8 cellular contexts compared by ENCODE assay signal in genomic region chr18:80034068-80034851, GRCh38. TPM values are rescaled to one million over a fixed set of nuclear protein-coding genes. Genes with fewer than 3 reads are reported as not detected.
DNase-seq lines count a peak whose midpoint lies in the region; ATAC-seq and TF ChIP-seq lines count a peak whose summit lies in the region.

A gene with protein sequence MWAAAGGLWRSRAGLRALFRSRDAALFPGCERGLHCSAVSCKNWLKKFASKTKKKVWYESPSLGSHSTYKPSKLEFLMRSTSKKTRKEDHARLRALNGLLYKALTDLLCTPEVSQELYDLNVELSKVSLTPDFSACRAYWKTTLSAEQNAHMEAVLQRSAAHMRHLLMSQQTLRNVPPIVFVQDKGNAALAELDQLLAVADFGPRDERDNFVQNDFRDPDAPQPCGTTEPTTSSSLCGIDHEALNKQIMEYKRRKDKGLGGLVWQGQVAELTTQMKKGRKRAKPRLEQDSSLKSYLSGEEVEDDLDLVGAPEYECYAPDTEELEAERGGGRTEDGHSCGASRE (plus strand): TSS chr18:80034434. CDS start chr18:80034496, 62 bp downstream.

- H3K9me3 ChIP-seq in AG04450 (ENCODE audit: control insufficient read depth, insufficient read depth, low read length) (no peaks in the 10 kb centered on the region), spleen (peaks cover 0 to 20% (median 12%) of the 10 kb centered on the region in 8 donors)

- peak within 1 kb of the TSS; percentile 81 for H3K4me3 ChIP-seq in AG04450 (ENCODE audit: low read depth, low read length)
- peak within 1 kb of the TSS; percentile 83 for H3K4me3 ChIP-seq in WI38 (ENCODE audit: low read depth, low read length)
- H3K4me3 ChIP-seq in cardiac fibroblast (replicated peaks in 1 of 2; ENCODE audit: low read depth in 2 of 2, low read length in 2 of 2) = peak within 1 kb of the TSS; percentile 91 to 92
- H3K4me3 ChIP-seq in spleen = peak within 1 kb of the TSS; percentile 72 to 92 (median 80)

- peak within 1 kb of the TSS; percentile 89 for H3K27ac ChIP-seq in AG04450 (ENCODE audit: low read depth, low read length)
- H3K27ac ChIP-seq in spleen = peak within 1 kb of the TSS; percentile 64 to 94 (median 87)

- peaks cover 22 to 25% of the 10 kb centered on the region in 2 donors for H3K4me1 Mint-ChIP-seq in immature natural killer cell

- H3K27me3 ChIP-seq in AG04450 (ENCODE audit: control insufficient read depth, insufficient read depth, low read length) = no peaks in the 10 kb centered on the region
- no peaks in the 10 kb centered on the region for H3K27me3 ChIP-seq in spleen (replicated peaks in 1 of 7)

- peaks cover 0 to 25% (median 16%) of the 10 kb centered on the region in 6 donors for H3K36me3 ChIP-seq in spleen

- H3K27ac Mint-ChIP-seq in immature natural killer cell = peak within 1 kb of the TSS; percentile 91 to 97 (median 96)

- H3K27me3 Mint-ChIP-seq in immature natural killer cell (ENCODE audit: low read depth in 3 of 3) = peaks cover 9 to 28% (median 18%) of the 10 kb centered on the region in 3 donors

- H3K4me1 ChIP-seq in spleen = peaks cover 0 to 24% (median 18%) of the 10 kb centered on the region in 6 donors

- DNase-seq in AG04450 (ENCODE audit: low read depth, low spot score) (peak; percentile 98), NCI-H2227 (lab: John Stamatoyannopoulos, UW; ENCODE audit: unreplicated experiment) (peak; percentile 99), cardiac fibroblast (ENCODE audit: low read depth in 2 of 2) (peak; percentile 99 to 100), immature natural killer cell (peak; percentile 97 to 99 (median 98)), spleen (peak; percentile 100)

- intact Hi-C loops in spleen (cut with DNase I; ENCODE audit: low total_unique reads) = loop anchor here (5.0 kb wide), 1 partner anchor 42 kb away; no protein-coding TSS in a partner anchor

- POLR2A ChIA-PET in AG04450 (lab: Yijun Ruan, JAX) = interaction anchor here (0.5 to 2.1 kb wide), 11 partner anchors 24 to 356 kb away, joined by 3 to 21 read pairs (median 4); partner anchors contain the start of genes ADNP2, HSBP1L1 and TXNL4A

- ATAC-seq in GM18907 (IDR thresholded peaks at IDR 0.05; ENCODE audit: unreplicated experiment) (peak; percentile 77), HG03159 (IDR thresholded peaks at IDR 0.05; ENCODE audit: unreplicated experiment) (peak; percentile 72)

- peaks cover 0 to 4% (median 0%) of the 10 kb centered on the region in 6 donors for H3K9me3 Mint-ChIP-seq in immature natural killer cell

- TF ChIP-seq CTCF in AG04450 (IDR thresholded peaks at IDR 0.05; ENCODE audit: low read depth, low read length) (peak; percentile 53), WI38 (IDR thresholded peaks at IDR 0.05; ENCODE audit: low read depth, low read length) (peak; percentile 43), cardiac fibroblast (IDR thresholded peaks at IDR 0.05; ENCODE audit: low read depth, low read length) (no peak), spleen (IDR thresholded peaks at IDR 0.05 in 8 of 11, conservative IDR thresholded peaks at IDR 0.05 in 3 of 11) (peak in 9 of 11 experiments; percentile 16 to 53 (median 42))

- 1% methylated on average over 84 to 99 of the region's 99 CpGs for WGBS in spleen, 5 donors

- CTCF ChIA-PET in AG04450 (lab: Charles Lee) = interaction anchor here (0.6 to 1.6 kb wide), 8 partner anchors 12 to 354 kb away, joined by 3 to 6 read pairs (median 3); no protein-coding TSS in a partner anchor

- H3K36me3 Mint-ChIP-seq in immature natural killer cell = peaks cover 7 to 9% (median 8%) of the 10 kb centered on the region in 3 donors

- peak within 1 kb of the TSS; percentile 79 to 89 (median 88) for H3K4me3 Mint-ChIP-seq in immature natural killer cell

- TF ChIP-seq POLR2A in spleen (IDR thresholded peaks at IDR 0.05) = peak in 1 of 3 donors; percentile 29

RNA-seq across cellular contexts. Expression of the gene that starts here (rescaled TPM):
- polyA plus RNA-seq in AG04450 (2011; rRNA removed) (32.6 and 32.8 TPM in 2 replicates), immature natural killer cell (10 to 100 TPM in 1 of 3 donors, 1 to 10 TPM in 2; 7.2 to 10.3 (median 7.6) TPM), spleen (10 to 100 TPM; 16.4 to 20.4 (median 19.0) TPM)
- polyA minus RNA-seq in AG04450 (2011; rRNA and poly(A)+ RNA removed) = 20.6 and 20.9 TPM in 2 replicates
- total RNA-seq in spleen = 10 to 100 TPM; 16.4 to 31.1 (median 20.6) TPM

Comparison
In these comparisons a context has a peak if more than half of its experiments do, and no peak if none do; other contexts are left out.
1. Peak in every context shown above with its lines: DNase-seq, ATAC-seq, H3K4me3 ChIP-seq and H3K27ac ChIP-seq.